ENCODE assay signal across 15 cellular contexts in genomic region chr13:109150691-109151090, GRCh38.
A peak's percentile ranks its signal among the peaks of the same experiment; 100 is the strongest.
DNase-seq lines count a peak whose midpoint lies in the region; ATAC-seq and TF ChIP-seq lines count a peak whose summit lies in the region.
"Had no signal": no experiment of that assay in that cellular context is flagged by ENCODE, and none has a peak within 500 bp of the region (broad histone marks: within the 10 kb centered on the region; RNA-seq: fewer than 3 reads in every experiment).

No MANE protein-coding gene starts in this region.

- BruUV-seq in MCF 10A (replicated peaks; lab: Mats Ljungman, UMichigan), result no TSS peak
- no TSS peak for BruUV-seq in Panc1 (replicated peaks; lab: Mats Ljungman, UMichigan)

- H3K36me3 Mint-ChIP-seq in MCF 10A (ENCODE audit: insufficient read depth, unreplicated experiment), result peaks cover 8% of the 10 kb centered on the region
- H3K36me3 Mint-ChIP-seq: CD4-positive, alpha-beta memory T cell had no signal

- H3K4me1 ChIP-seq in breast epithelium (no peaks in the 10 kb centered on the region), Panc1 (ENCODE audit: control insufficient read depth, insufficient read depth, low read length) (peaks cover 59% of the 10 kb centered on the region)
- H3K4me1 ChIP-seq: BE2C had no signal

- no peaks in the 10 kb centered on the region for H3K9me3 Mint-ChIP-seq in MCF 10A (ENCODE audit: unreplicated experiment)
- H3K9me3 Mint-ChIP-seq: CD4-positive, alpha-beta memory T cell had no signal

- no peaks in the 10 kb centered on the region for H3K9me3 ChIP-seq in breast epithelium
- H3K9me3 ChIP-seq in Panc1 (ENCODE audit: control insufficient read depth, insufficient read depth, low read depth, low read length), result no peaks in the 10 kb centered on the region
- H3K9me3 ChIP-seq: BE2C had no signal

- CTCF ChIA-PET in MCF 10A (lab: Yijun Ruan, JAX), result interaction anchor here (0.6 to 0.7 kb wide), 2 partner anchors 475 to 1075 kb away, joined by 3 read pairs; no protein-coding TSS in a partner anchor
- CTCF ChIA-PET in Panc1 (lab: Charles Lee), result no interaction called here

- no peak overlapping the region for H3K27ac ChIP-seq in breast epithelium
- H3K27ac ChIP-seq in Panc1 (ENCODE audit: low read length), result peak overlapping the region; percentile 79
- H3K27ac ChIP-seq in epithelial cell of prostate, result peak overlapping the region; percentile 87
- H3K27ac ChIP-seq: C4-2B had no signal

- POLR2A ChIA-PET in MCF 10A (lab: Yijun Ruan, JAX), result interaction anchor here (0.9 to 3.8 kb wide), 13 partner anchors 48 to 639 kb away, joined by 3 to 20 read pairs (median 9); no protein-coding TSS in a partner anchor
- POLR2A ChIA-PET in Panc1 (lab: Charles Lee), result no interaction called here

- H3K4me3 Mint-ChIP-seq in MCF 10A (ENCODE audit: unreplicated experiment), result no peak overlapping the region
- H3K4me3 Mint-ChIP-seq: CD4-positive, alpha-beta memory T cell had no signal

- TF ChIP-seq POLR2A in breast epithelium (IDR thresholded peaks at IDR 0.05), result no peak

- H3K4me3 ChIP-seq in breast epithelium, result no peak overlapping the region
- H3K4me3 ChIP-seq in Panc1 (ENCODE audit: low read depth in 2 of 2, low read length in 2 of 2), result no peak overlapping the region

- intact Hi-C loops in MCF 10A (cut with micrococcal nuclease) (no loop called here), breast epithelium (cut with DNase I; ENCODE audit: low total_unique reads) (no loop called here), Panc1 (cut with micrococcal nuclease; ENCODE audit: unreplicated experiment) (no loop called here)

- H3K36me3 ChIP-seq in breast epithelium (no peaks in the 10 kb centered on the region), Panc1 (ENCODE audit: control insufficient read depth, insufficient read depth, low read length) (no peaks in the 10 kb centered on the region)
- H3K36me3 ChIP-seq: BE2C had no signal

- H3K27me3 ChIP-seq in breast epithelium (no peaks in the 10 kb centered on the region), Panc1 (ENCODE audit: control insufficient read depth, insufficient read depth, low read length) (no peaks in the 10 kb centered on the region)
- H3K27me3 ChIP-seq: BE2C had no signal

- ATAC-seq in Panc1 (no peak), HG03378 (IDR thresholded peaks at IDR 0.05; ENCODE audit: unreplicated experiment) (no peak), HG02884 (IDR thresholded peaks at IDR 0.05; ENCODE audit: unreplicated experiment) (no peak)

- TF ChIP-seq CTCF in MCF 10A (IDR thresholded peaks at IDR 0.05; ENCODE audit: unreplicated experiment), result no peak
- TF ChIP-seq CTCF in breast epithelium (IDR thresholded peaks at IDR 0.05), result no peak
- TF ChIP-seq CTCF in Panc1 (IDR thresholded peaks at IDR 0.05), result no peak

- in situ Hi-C loops in Panc1 (cut with HindIII; ENCODE audit: low pct_unique_long_range_greater_than_20kb, low sequenced_read_pairs), result no loop called here

- no peak for DNase-seq in MCF 10A (ENCODE audit: unreplicated experiment)
- no peak for DNase-seq in breast epithelium (ENCODE audit: low spot score in 2 of 2)
- DNase-seq in Panc1 (ENCODE audit: low read depth, low spot score), result no peak
- DNase-seq in epithelial cell of prostate (ENCODE audit: low read depth, low spot score), result no peak
- no peak for DNase-seq in OCI-M2 (lab: John Stamatoyannopoulos, UW; ENCODE audit: unreplicated experiment)
- DNase-seq in NCI-H2029 (lab: John Stamatoyannopoulos, UW), result no peak
- DNase-seq: BE2C; CD4-positive, alpha-beta memory T cell; DMS153; DND-41; GDM1; GOT3 had no signal

- H3K27me3 Mint-ChIP-seq in MCF 10A (ENCODE audit: insufficient read depth, unreplicated experiment), result no peaks in the 10 kb centered on the region

- peak overlapping the region; percentile 77 for H3K27ac Mint-ChIP-seq in MCF 10A (ENCODE audit: low read depth, unreplicated experiment)
- H3K27ac Mint-ChIP-seq: CD4-positive, alpha-beta memory T cell had no signal

- peaks cover 54% of the 10 kb centered on the region for H3K4me1 Mint-ChIP-seq in MCF 10A (ENCODE audit: insufficient read depth, unreplicated experiment)
- H3K4me1 Mint-ChIP-seq: CD4-positive, alpha-beta memory T cell had no signal

Comparison
In these comparisons a context has a peak if more than half of its experiments do, and no peak if none do; other contexts are left out.
1. H3K27ac ChIP-seq: peak in Panc1 (single experiment) and epithelial cell of prostate (single experiment); none in breast epithelium (0 of 2).